In the genomic region with DNA sequence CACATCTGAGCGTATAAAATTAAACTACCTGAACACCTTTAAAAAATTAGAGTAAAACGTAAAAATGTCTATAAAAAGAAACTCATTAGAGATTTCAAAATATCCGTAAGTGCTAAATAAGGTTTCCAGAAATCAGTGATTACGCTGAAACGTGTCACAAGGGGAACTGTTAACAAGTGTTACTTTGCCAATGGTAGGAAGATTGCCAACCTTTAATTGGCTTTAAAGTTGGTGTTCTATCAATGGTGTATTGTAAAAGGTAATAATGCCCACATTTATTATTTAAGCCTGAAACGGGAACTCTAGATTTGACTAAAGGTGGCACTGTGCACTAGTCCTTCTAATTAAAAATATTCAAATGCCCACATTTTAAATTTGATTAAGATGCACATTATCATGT, we compare ENCODE assay signal across 19 cellular contexts. TPM values are rescaled to one million over a fixed set of nuclear protein-coding genes. Genes with fewer than 3 reads are reported as not detected.
DNase-seq lines count a peak whose midpoint lies in the region; TF ChIP-seq lines count a peak whose summit lies in the region.
"Had no signal": no experiment of that assay in that cellular context is flagged by ENCODE, and none has a peak within 500 bp of the region (broad histone marks: within the 10 kb centered on the region; RNA-seq: fewer than 3 reads in every experiment).

No MANE protein-coding gene starts in this region.

- peak; percentile 14; the same call in 1 of the 2 replicates for TF ChIP-seq CTCF in OCI-LY7 (conservative IDR thresholded peaks at IDR 0.05; ENCODE audit: low read length)
- no peak for TF ChIP-seq CTCF in retinal pigment epithelial cell (conservative IDR thresholded peaks at IDR 0.05; ENCODE audit: low read depth, low read length)

- DNase-seq in Karpas-422 (no peak), NCI-H1048 (lab: John Stamatoyannopoulos, UW) (peak; percentile 51), OCI-LY7 (ENCODE audit: low spot score) (no peak), retinal pigment epithelial cell (ENCODE audit: low read depth) (peak; percentile 51), UCSD-AML1 (lab: John Stamatoyannopoulos, UW; ENCODE audit: unreplicated experiment) (no peak), occipital lobe (lab: John Stamatoyannopoulos, UW) (no peak), hypothalamus (lab: John Stamatoyannopoulos, UW) (no peak)
- DNase-seq: ACHN; BE2C; C1 segment of cervical spinal cord; CD4-positive, CD25-positive, alpha-beta regulatory T cell; CD8-positive, alpha-beta memory T cell; COR-L47; DMS 273 treated with DMSO at 0.1 percent for 48 hours; DMS53; DND-41; EL; H9 had no signal

- H3K79me2 ChIP-seq in Karpas-422 (ENCODE audit: low read length) (no peaks in the 10 kb centered on the region), OCI-LY7 (ENCODE audit: insufficient read depth, low read depth, low read length) (no peaks in the 10 kb centered on the region)

- H3K27ac ChIP-seq in Karpas-422 (ENCODE audit: low read length) (no peak overlapping the region), OCI-LY7 (ENCODE audit: low read depth, low read length, poor library complexity, severe bottlenecking) (no peak overlapping the region)

- H3K4me1 ChIP-seq in Karpas-422 (ENCODE audit: low read length): peaks cover 22% of the 10 kb centered on the region
- peaks cover 14% of the 10 kb centered on the region for H3K4me1 ChIP-seq in OCI-LY7 (ENCODE audit: insufficient read depth, low read length, poor library complexity, severe bottlenecking)
- H3K4me1 ChIP-seq: BE2C had no signal

- POLR2A ChIA-PET in OCI-LY7 (lab: Charles Lee): interaction anchor here (0.5 to 0.7 kb wide), 2 partner anchors 63 to 211 kb away, joined by 3 to 5 read pairs; no protein-coding TSS in a partner anchor

- intact Hi-C loops in OCI-LY7 (cut with micrococcal nuclease; ENCODE audit: unreplicated experiment): no loop called here

- H3K9me3 ChIP-seq in Karpas-422 (ENCODE audit: low read length): no peaks in the 10 kb centered on the region
- H3K9me3 ChIP-seq in OCI-LY7 (ENCODE audit: low read length): no peaks in the 10 kb centered on the region
- H3K9me3 ChIP-seq: BE2C had no signal

- no peaks in the 10 kb centered on the region for H3K36me3 ChIP-seq in Karpas-422 (ENCODE audit: insufficient read depth, low read length)
- H3K36me3 ChIP-seq in OCI-LY7 (ENCODE audit: insufficient read depth, low read length): no peaks in the 10 kb centered on the region
- H3K36me3 ChIP-seq: BE2C had no signal

- CTCF ChIA-PET in OCI-LY7 (lab: Charles Lee; ENCODE audit: unreplicated experiment): no interaction called here

- no peak overlapping the region for H3K4me3 ChIP-seq in Karpas-422 (ENCODE audit: low read length)
- no peak overlapping the region for H3K4me3 ChIP-seq in OCI-LY7 (ENCODE audit: low read depth, low read length, poor library complexity, severe bottlenecking)
- H3K4me3 ChIP-seq in retinal pigment epithelial cell (ENCODE audit: low read length): no peak overlapping the region
- H3K4me3 ChIP-seq: GM12878 had no signal

- no peaks in the 10 kb centered on the region for H3K9me2 ChIP-seq in Karpas-422 (replicated peaks; ENCODE audit: insufficient read depth, low read length)
- H3K9me2 ChIP-seq in OCI-LY7 (ENCODE audit: insufficient read depth, low read length): no peaks in the 10 kb centered on the region

- no peaks in the 10 kb centered on the region for H3K27me3 ChIP-seq in Karpas-422 (ENCODE audit: low read length)
- H3K27me3 ChIP-seq: BE2C had no signal

- no peak overlapping the region for H3K9ac ChIP-seq in Karpas-422 (ENCODE audit: low read length)

- H3K4me2 ChIP-seq in Karpas-422 (ENCODE audit: low read depth, low read length, poor library complexity, severe bottlenecking): peak overlapping the region; percentile 1
- H3K4me2 ChIP-seq in OCI-LY7 (ENCODE audit: low read length): no peak overlapping the region

- H2AFZ ChIP-seq in Karpas-422 (ENCODE audit: low read length) (no peak overlapping the region), OCI-LY7 (ENCODE audit: low read length) (no peak overlapping the region)

- BruUV-seq in OCI-LY7 (replicated peaks; lab: Mats Ljungman, UMichigan): no TSS peak

- H4K20me1 ChIP-seq in Karpas-422 (ENCODE audit: insufficient read depth, low read depth, low read length) (no peaks in the 10 kb centered on the region), OCI-LY7 (ENCODE audit: insufficient read depth, low read length) (no peaks in the 10 kb centered on the region)

RNA-seq across cellular contexts. Expression of a gene that starts 37.8 kb away (rescaled TPM):
- 30.1 and 36.4 TPM in 2 replicates for total RNA-seq in Karpas-422 (2014; rRNA removed; shearing (Covaris generic); ENCODE audit: low replicate concordance)
- total RNA-seq in OCI-LY7 (2014; rRNA removed; shearing (Covaris generic)): 22.8 and 24.0 TPM in 2 replicates
- total RNA-seq in OCI-LY7 (2022) (19.2 TPM in 2 replicates), occipital lobe (14.7 TPM)

RNA-seq across cellular contexts. Expression of a gene that starts 39.5 kb away (rescaled TPM):
- total RNA-seq in Karpas-422 (2014; rRNA removed; shearing (Covaris generic); ENCODE audit: low replicate concordance): 42.1 and 65.3 TPM in 2 replicates
- total RNA-seq in OCI-LY7 (2014; rRNA removed; shearing (Covaris generic)): 24.2 and 27.9 TPM in 2 replicates
- total RNA-seq in OCI-LY7 (2022): 49.7 and 54.3 TPM in 2 replicates
- 81.1 TPM for total RNA-seq in occipital lobe

Comparison
In these comparisons a context has a peak if more than half of its experiments do, and no peak if none do; other contexts are left out.
1. DNase-seq: peak in NCI-H1048 (single experiment) and retinal pigment epithelial cell (single experiment); none in Karpas-422 (single experiment), OCI-LY7 (single experiment), UCSD-AML1 (single experiment), occipital lobe (single experiment) and hypothalamus (0 of 51).